Comparison of ENCODE assay signal across 8 cellular contexts in the genomic region with DNA sequence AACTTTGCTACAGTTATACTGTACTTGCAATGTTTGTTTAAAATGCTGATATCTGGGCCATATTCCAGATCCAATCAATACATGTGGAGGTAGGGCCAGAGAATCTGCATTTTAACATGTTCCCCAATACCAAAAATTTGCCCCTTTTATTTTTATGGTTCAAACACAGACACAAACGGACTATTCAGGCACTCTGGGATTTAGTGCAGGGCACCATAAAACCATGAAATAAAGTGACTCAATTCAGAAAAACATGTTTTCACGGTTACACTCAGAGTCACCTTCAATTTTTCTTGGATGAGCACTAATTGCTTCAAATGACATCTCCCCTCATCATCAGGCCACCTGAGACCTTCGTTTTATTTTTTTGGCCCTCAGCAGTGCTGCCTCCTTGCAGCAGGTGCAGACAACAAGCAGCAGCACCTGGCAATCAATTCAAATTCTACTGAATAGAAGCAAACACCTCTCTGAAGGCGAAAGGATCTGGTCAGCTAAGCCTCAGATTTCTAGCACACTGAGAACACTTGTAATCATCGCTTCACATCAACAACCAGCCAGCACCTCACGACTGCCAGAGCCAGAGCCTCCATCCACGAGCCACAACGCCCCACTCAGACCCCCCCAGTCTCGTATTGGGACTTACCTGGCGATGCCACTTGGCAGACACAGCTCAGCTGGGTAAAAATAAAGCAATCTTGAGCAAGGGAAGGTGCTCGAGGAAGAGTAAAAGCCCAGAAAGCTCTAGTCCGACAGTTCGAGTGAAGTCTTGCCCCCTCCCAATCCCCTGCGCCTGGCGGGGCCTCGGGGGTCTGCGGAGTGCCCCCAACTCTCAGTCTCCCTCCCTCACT. TPM values are rescaled to one million over a fixed set of nuclear protein-coding genes. Genes with fewer than 3 reads are reported as not detected.
DNase-seq lines count a peak whose midpoint lies in the region; ATAC-seq, FAIRE-seq and TF ChIP-seq lines count a peak whose summit lies in the region.

No MANE protein-coding gene starts in this region.

- no peak overlapping the region for H2BK15ac ChIP-seq in IMR-90 (ENCODE audit: low read depth, low read length)

- TF ChIP-seq CTCF in IMR-90 (conservative IDR thresholded peaks at IDR 0.05; ENCODE audit: low read depth, low read length), result no peak
- TF ChIP-seq CTCF in bronchial epithelial cell (IDR thresholded peaks at IDR 0.05; ENCODE audit: insufficient read depth, low read length, severe bottlenecking), result no peak
- TF ChIP-seq CTCF in lower lobe of right lung (IDR thresholded peaks at IDR 0.05), result no peak
- no peak for TF ChIP-seq CTCF in thoracic aorta (IDR thresholded peaks at IDR 0.05)
- no peak for TF ChIP-seq CTCF in RWPE1 (conservative IDR thresholded peaks at IDR 0.05; ENCODE audit: low read depth)

- peak overlapping the region; percentile 62 for H3K4me2 ChIP-seq in IMR-90 (ENCODE audit: low read depth, low read length)

- POLR2A ChIA-PET in IMR-90 (lab: Charles Lee; ENCODE audit: unreplicated experiment), result no interaction called here
- POLR2A ChIA-PET in T-cell (lab: Charles Lee), result interaction anchor here in 1 of 2 donors (0.6 kb wide), 1 partner anchor 1135 kb away, joined by 3 read pairs; no protein-coding TSS in a partner anchor
- POLR2A ChIA-PET in RWPE1 (lab: Yijun Ruan, JAX; ENCODE audit: low non-redundant PET), result no interaction called here

- no peaks in the 10 kb centered on the region for H3K36me3 ChIP-seq in CD4-positive, CD25-positive, alpha-beta regulatory T cell (ENCODE audit: control insufficient read depth, insufficient read depth, low read length)
- H3K36me3 ChIP-seq in IMR-90 (ENCODE audit: control insufficient read depth, insufficient read depth, low read length), result no peaks in the 10 kb centered on the region
- no peaks in the 10 kb centered on the region for H3K36me3 ChIP-seq in bronchial epithelial cell (ENCODE audit: control insufficient read depth, insufficient read depth, low read length)
- no peaks in the 10 kb centered on the region for H3K36me3 ChIP-seq in lower lobe of right lung
- H3K36me3 ChIP-seq in thoracic aorta, result no peaks in the 10 kb centered on the region

- H3K56ac ChIP-seq in IMR-90 (ENCODE audit: extremely low read depth, insufficient read depth, low read length), result no peak overlapping the region

- peaks cover 35 to 75% (median 55%) of the 10 kb centered on the region in 4 donors for H3K4me1 Mint-ChIP-seq in CD4-positive, CD25-positive, alpha-beta regulatory T cell
- peaks cover 61 to 65% (median 65%) of the 10 kb centered on the region in 3 donors for H3K4me1 Mint-ChIP-seq in T-cell

- dilution Hi-C loops in IMR-90 (cut with HindIII; ENCODE audit: low sequenced_read_pairs, unreplicated experiment), result no loop called here

- no peak overlapping the region for H3K18ac ChIP-seq in IMR-90 (ENCODE audit: low read depth, low read length)

- no peak for TF ChIP-seq POLR2A in IMR-90 (IDR thresholded peaks at IDR 0.05; ENCODE audit: low read depth, low read length)

- H2BK20ac ChIP-seq in IMR-90 (ENCODE audit: low read depth, low read length), result no peak overlapping the region

- H3K79me1 ChIP-seq in IMR-90 (ENCODE audit: low read depth in 1 of 2, low read length in 2 of 2), result no peaks in the 10 kb centered on the region

- H2AK9ac ChIP-seq in IMR-90 (replicated peaks; ENCODE audit: low read depth, low read length, poor library complexity), result peak overlapping the region; percentile 33

- CTCF ChIA-PET in IMR-90 (lab: Yijun Ruan, JAX) (no interaction called here), T-cell (lab: Charles Lee) (interaction anchor here in 1 of 2 donors (0.6 kb wide), 1 partner anchor 101 kb away, joined by 3 read pairs; no protein-coding TSS in a partner anchor), RWPE1 (lab: Yijun Ruan, JAX) (interaction anchor here (0.6 to 0.7 kb wide), 3 partner anchors 42 to 532 kb away, joined by 3 read pairs; no protein-coding TSS in a partner anchor)

- H2AFZ ChIP-seq in IMR-90 (replicated peaks; ENCODE audit: low read length, poor library complexity), result peak overlapping the region; percentile 99

- H4K8ac ChIP-seq in IMR-90 (ENCODE audit: low read depth in 2 of 2, low read length in 2 of 2), result no peak overlapping the region

- no peak overlapping the region for H2BK5ac ChIP-seq in IMR-90 (ENCODE audit: low read depth, low read length, poor library complexity, severe bottlenecking)

- no peak overlapping the region for H4K5ac ChIP-seq in IMR-90 (ENCODE audit: low read depth, low read length)

- no peak overlapping the region for H3K14ac ChIP-seq in IMR-90 (replicated peaks; ENCODE audit: low read depth, low read length)

- TF ChIP-seq RAD21 in IMR-90 (IDR thresholded peaks at IDR 0.05; ENCODE audit: low read length), result no peak

- H2BK120ac ChIP-seq in IMR-90 (ENCODE audit: low read depth, low read length), result no peak overlapping the region

- H3K27ac Mint-ChIP-seq in CD4-positive, CD25-positive, alpha-beta regulatory T cell, result peak overlapping the region; percentile 60 to 97 (median 87)
- peak overlapping the region; percentile 56 to 85 for H3K27ac Mint-ChIP-seq in T-cell

- no peak overlapping the region for H3K4ac ChIP-seq in IMR-90 (ENCODE audit: low read depth, low read length)

- no peaks in the 10 kb centered on the region for H3K9me1 ChIP-seq in IMR-90 (ENCODE audit: insufficient read depth, low read length)

- intact Hi-C loops in IMR-90 (cut with micrococcal nuclease), result loop anchor here (5.0 kb wide), 1 partner anchor 242 kb away; a partner anchor contains a TSS
- intact Hi-C loops in lower lobe of right lung (cut with DNase I), result no loop called here

- peak overlapping the region; percentile 80 for H3K27ac ChIP-seq in CD4-positive, CD25-positive, alpha-beta regulatory T cell (ENCODE audit: insufficient read depth, low read length, poor library complexity, severe bottlenecking)
- H3K27ac ChIP-seq in IMR-90 (ENCODE audit: insufficient read depth, low read length) (no peak overlapping the region), lower lobe of right lung (peak overlapping the region; percentile 80), thoracic aorta (peak overlapping the region; percentile 67 to 74), RWPE1 (no peak overlapping the region)

- no peak overlapping the region for H2AK5ac ChIP-seq in IMR-90 (ENCODE audit: low read depth, low read length)

- peaks cover 12% of the 10 kb centered on the region for H3K36me3 Mint-ChIP-seq in CD4-positive, CD25-positive, alpha-beta regulatory T cell
- peaks cover 13% of the 10 kb centered on the region for H3K36me3 Mint-ChIP-seq in T-cell

- H3K9me3 ChIP-seq in CD4-positive, CD25-positive, alpha-beta regulatory T cell (ENCODE audit: control insufficient read depth in 2 of 2, low read length in 2 of 2), result no peaks in the 10 kb centered on the region
- H3K9me3 ChIP-seq in IMR-90 (ENCODE audit: control insufficient read depth, insufficient read depth, low read length) (no peaks in the 10 kb centered on the region), lower lobe of right lung (no peaks in the 10 kb centered on the region), thoracic aorta (no peaks in the 10 kb centered on the region)

- peaks cover 20% of the 10 kb centered on the region for H3K4me1 ChIP-seq in CD4-positive, CD25-positive, alpha-beta regulatory T cell (ENCODE audit: control insufficient read depth, insufficient read depth, low read length, poor library complexity, severe bottlenecking)
- H3K4me1 ChIP-seq in IMR-90 (ENCODE audit: control insufficient read depth, insufficient read depth, low read length) (no peaks in the 10 kb centered on the region; the same call in 1 of the 2 replicates), lower lobe of right lung (peaks cover 16% of the 10 kb centered on the region), thoracic aorta (ENCODE audit: control insufficient read depth in 1 of 2, low read depth in 2 of 2) (peaks cover 7 to 11% of the 10 kb centered on the region in 2 donors)

- no peak overlapping the region for H3K23ac ChIP-seq in IMR-90 (ENCODE audit: low read depth, low read length)

- no peaks in the 10 kb centered on the region for H3K27me3 ChIP-seq in CD4-positive, CD25-positive, alpha-beta regulatory T cell (ENCODE audit: control insufficient read depth, insufficient read depth, low read length)
- peaks cover 5% of the 10 kb centered on the region for H3K27me3 ChIP-seq in IMR-90 (ENCODE audit: control insufficient read depth, insufficient read depth, low read length)
- no peaks in the 10 kb centered on the region for H3K27me3 ChIP-seq in bronchial epithelial cell (ENCODE audit: control insufficient read depth, insufficient read depth, low read length)
- H3K27me3 ChIP-seq in lower lobe of right lung (ENCODE audit: low read depth), result no peaks in the 10 kb centered on the region
- H3K27me3 ChIP-seq in thoracic aorta (replicated peaks; ENCODE audit: insufficient read depth), result no peaks in the 10 kb centered on the region

- FAIRE-seq in bronchial epithelial cell (lab: Jason Lieb, UNC), result peak; percentile 40

- H4K91ac ChIP-seq in IMR-90 (ENCODE audit: insufficient read depth, low read depth, low read length), result no peak overlapping the region

- in situ Hi-C loops in IMR-90 (cut with MboI; ENCODE audit: low sequenced_read_pairs), result no loop called here

- peak; percentile 25 to 42 (median 31) for DNase-seq in CD4-positive, CD25-positive, alpha-beta regulatory T cell
- DNase-seq in IMR-90 (no peak), T-cell (peak in 31 of 34 experiments; percentile 9 to 46 (median 27)), bronchial epithelial cell (ENCODE audit: low read depth) (no peak), lower lobe of right lung (no peak), thoracic aorta (ENCODE audit: low spot score) (no peak), RWPE1 (ENCODE audit: low spot score) (no peak), SKM-1 treated with dmso at 0.1 percent for 144 hours (lab: John Stamatoyannopoulos, UW; ENCODE audit: unreplicated experiment) (no peak)

- H3K9me3 Mint-ChIP-seq in CD4-positive, CD25-positive, alpha-beta regulatory T cell, result peaks cover 0 to 2% (median 0%) of the 10 kb centered on the region in 7 donors
- no peaks in the 10 kb centered on the region for H3K9me3 Mint-ChIP-seq in T-cell

- WGBS in IMR-90 (ENCODE audit: extremely low coverage in 2 of 2, insufficient read length in 1 of 2), 2 experiments, result 43% methylated on average over 1 of the region's 17 CpGs; no CpG with 5 or more reads in 1 of the 2 experiments

- no peak for ATAC-seq in CD4-positive, CD25-positive, alpha-beta regulatory T cell (ENCODE audit: low read depth in 2 of 2)
- ATAC-seq in IMR-90 (ENCODE audit: low read depth) (no peak), T-cell (replicated peaks in 1 of 4) (no peak), lower lobe of right lung (no peak), thoracic aorta (ENCODE audit: insufficient number of reproducible peaks, low FRiP score, low read depth) (no peak)

- peak overlapping the region; percentile 87 to 99 (median 96) for H3K4me3 Mint-ChIP-seq in CD4-positive, CD25-positive, alpha-beta regulatory T cell
- peak overlapping the region; percentile 92 to 96 (median 95) for H3K4me3 Mint-ChIP-seq in T-cell

- peaks cover 20% of the 10 kb centered on the region for H3K27me3 Mint-ChIP-seq in CD4-positive, CD25-positive, alpha-beta regulatory T cell
- H3K27me3 Mint-ChIP-seq in T-cell, result no peaks in the 10 kb centered on the region

- H3K4me3 ChIP-seq in CD4-positive, CD25-positive, alpha-beta regulatory T cell (ENCODE audit: low read depth, low read length), result peak overlapping the region; percentile 84
- H3K4me3 ChIP-seq in IMR-90 (ENCODE audit: insufficient read depth, low read depth, low read length) (peak overlapping the region; percentile 66), bronchial epithelial cell (ENCODE audit: low read depth, low read length) (peak overlapping the region; percentile 95), lower lobe of right lung (peak overlapping the region; percentile 70), thoracic aorta (peak overlapping the region; percentile 89)

- H3K9ac ChIP-seq in IMR-90 (ENCODE audit: low read depth, low read length), result peak overlapping the region; percentile 8; the same call in 1 of the 2 replicates

- BruUV-seq in IMR-90 (replicated peaks; lab: Mats Ljungman, UMichigan), result no TSS peak

- H4K20me1 ChIP-seq in IMR-90 (ENCODE audit: insufficient read depth, low read length), result no peaks in the 10 kb centered on the region

RNA-seq across cellular contexts. Expression of a gene that starts 1.1 kb away (rescaled TPM):
- total RNA-seq in CD4-positive, CD25-positive, alpha-beta regulatory T cell, result 15.2 TPM
- polyA plus RNA-seq in CD4-positive, CD25-positive, alpha-beta regulatory T cell, result 1 to 10 TPM; 2.4 to 4.3 (median 2.8) TPM
- total RNA-seq in IMR-90 (2012; rRNA removed) (0.54 and 1.7 TPM in 2 replicates), T-cell (10 to 100 TPM; 11.3 to 15.4 (median 12.4) TPM), bronchial epithelial cell (2.9 and 5.0 TPM in 2 replicates), lower lobe of right lung (8.5 TPM), thoracic aorta (10 to 100 TPM; 20.8 to 33.3 TPM)
- polyA plus RNA-seq in IMR-90 (2012; rRNA removed), result 0.52 and 0.60 TPM in 2 replicates
- polyA plus RNA-seq in IMR-90 (2012; cell fraction: cytosol; rRNA removed), result 0.23 TPM in 2 replicates
- 0.33 and 0.94 TPM in 2 replicates for polyA plus RNA-seq in IMR-90 (2012; cell fraction: nucleus; rRNA removed; ENCODE audit: low replicate concordance)

Comparison
In these comparisons a context has a peak if more than half of its experiments do, and no peak if none do; other contexts are left out.
1. DNase-seq: peak in CD4-positive, CD25-positive, alpha-beta regulatory T cell (3 of 3) and T-cell (31 of 34); none in IMR-90 (single experiment), bronchial epithelial cell (single experiment), lower lobe of right lung (single experiment), thoracic aorta (single experiment), RWPE1 (single experiment) and SKM-1 treated with dmso at 0.1 percent for 144 hours (single experiment).
2. H3K27ac ChIP-seq: peak in CD4-positive, CD25-positive, alpha-beta regulatory T cell (single experiment), lower lobe of right lung (single experiment) and thoracic aorta (2 of 2); none in IMR-90 (single experiment) and RWPE1 (single experiment).
3. Peak in every context shown above with its lines, with median percentiles within 50 percentile points of each other: H3K4me3 ChIP-seq.